24 cellular contexts compared by ENCODE assay signal in the genomic region with DNA sequence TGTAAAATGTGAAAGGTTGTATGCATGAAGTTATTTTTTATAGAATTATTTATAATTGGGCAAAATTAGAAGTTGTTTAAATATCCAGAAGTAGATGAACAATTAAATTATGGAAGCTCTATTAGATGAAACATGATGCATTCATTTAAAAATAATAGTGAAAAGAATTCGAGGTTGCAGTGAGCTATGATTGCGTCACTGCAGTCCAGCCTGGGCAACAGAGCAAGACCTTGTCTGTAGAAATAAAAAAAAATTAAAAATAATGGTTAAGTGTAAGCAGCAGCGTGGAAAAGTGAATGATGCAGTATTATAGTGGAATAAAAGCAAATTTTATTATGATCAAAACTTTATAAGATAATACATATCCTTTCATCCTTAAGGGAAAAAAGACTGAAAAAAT.
"Had no signal": no experiment of that assay in that cellular context is flagged by ENCODE, and none has a peak within 500 bp of the region (broad histone marks: within the 10 kb centered on the region; RNA-seq: fewer than 3 reads in every experiment).

No MANE protein-coding gene starts in this region.

- H3K79me2 ChIP-seq: hepatocyte had no signal

- H3K9me3 ChIP-seq: esophagus squamous epithelium, pancreas, testis, tibial nerve, upper lobe of right lung, vagina had no signal

- H3K27me3 Mint-ChIP-seq: progenitor cell of endocrine pancreas; stimulated activated memory B cell treated with anti-CD40 and anti-IgM and Interleukin-4, amounts not matched to agents 10 μg/mL and 1 μg/mL and 100 μg/mL, for 72 hours; stimulated activated naive CD8-positive, alpha-beta T cell treated with anti-CD3 and anti-CD28 coated beads, Interleukin-15, Interleukin-2, amounts not matched to agents 100 ng/mL and 50 ng/mL, for 24 hours had no signal

- H2AFZ ChIP-seq: hepatocyte had no signal

- DNase-seq: effector memory CD4-positive, alpha-beta T cell; esophagus squamous epithelium; foreskin melanocyte; head of caudate nucleus; left colon; left ventricle myocardium superior; mesenchymal stem cell; midbrain; occipital lobe; pancreas; right cardiac atrium; stimulated activated CD4-positive, alpha-beta T cell treated with anti-CD3 and anti-CD28 coated beads, Interleukin-4, amount 100 ng/mL, for 24 hours; testis; upper lobe of right lung had no signal

- H3K4me3 ChIP-seq: esophagus squamous epithelium, hepatocyte, lung, pancreas, smooth muscle cell, testis, tibial nerve, upper lobe of right lung, vagina had no signal

- H3K4me1 ChIP-seq: esophagus squamous epithelium, pancreas, testis, tibial nerve, upper lobe of right lung, vagina had no signal

- H3K27ac Mint-ChIP-seq: nephron; progenitor cell of endocrine pancreas; stimulated activated memory B cell treated with anti-CD40 and anti-IgM and Interleukin-4, amounts not matched to agents 10 μg/mL and 1 μg/mL and 100 μg/mL, for 72 hours; stimulated activated naive CD8-positive, alpha-beta T cell treated with anti-CD3 and anti-CD28 coated beads, Interleukin-15, Interleukin-2, amounts not matched to agents 100 ng/mL and 50 ng/mL, for 24 hours had no signal

- FAIRE-seq: pancreas had no signal

- H3K4me2 ChIP-seq: hepatocyte, smooth muscle cell had no signal

- H3K27me3 ChIP-seq: esophagus squamous epithelium, hepatocyte, pancreas, testis, tibial nerve, vagina had no signal

- H3K9me3 Mint-ChIP-seq: nephron; stimulated activated memory B cell treated with anti-CD40 and anti-IgM and Interleukin-4, amounts not matched to agents 10 μg/mL and 1 μg/mL and 100 μg/mL, for 72 hours; stimulated activated naive CD8-positive, alpha-beta T cell treated with anti-CD3 and anti-CD28 coated beads, Interleukin-15, Interleukin-2, amounts not matched to agents 100 ng/mL and 50 ng/mL, for 24 hours had no signal

- H3K4me1 Mint-ChIP-seq: nephron; stimulated activated memory B cell treated with anti-CD40 and anti-IgM and Interleukin-4, amounts not matched to agents 10 μg/mL and 1 μg/mL and 100 μg/mL, for 72 hours had no signal

- H3K4me3 Mint-ChIP-seq: nephron; stimulated activated memory B cell treated with anti-CD40 and anti-IgM and Interleukin-4, amounts not matched to agents 10 μg/mL and 1 μg/mL and 100 μg/mL, for 72 hours; stimulated activated naive CD8-positive, alpha-beta T cell treated with anti-CD3 and anti-CD28 coated beads, Interleukin-15, Interleukin-2, amounts not matched to agents 100 ng/mL and 50 ng/mL, for 24 hours had no signal

- H3K27ac ChIP-seq: epithelial cell of prostate, esophagus squamous epithelium, hepatocyte, pancreas, testis, tibial nerve, upper lobe of right lung, vagina had no signal

- H3K36me3 ChIP-seq: esophagus squamous epithelium, pancreas, tibial nerve, upper lobe of right lung, vagina had no signal

- ATAC-seq: left colon; left ventricle myocardium superior; pancreas; right cardiac atrium; stimulated activated memory B cell treated with anti-CD40 and anti-IgM and Interleukin-4, amounts not matched to agents 10 μg/mL and 1 μg/mL and 100 μg/mL, for 72 hours; upper lobe of right lung had no signal
